24 cellular contexts compared by ENCODE assay signal in genomic region chr12:89234324-89235114, GRCh38.
DNase-seq lines count a peak whose midpoint lies in the region; ATAC-seq and FAIRE-seq lines count a peak whose summit lies in the region.
"Had no signal": no experiment of that assay in that cellular context is flagged by ENCODE, and none has a peak within 500 bp of the region (broad histone marks: within the 10 kb centered on the region; RNA-seq: fewer than 3 reads in every experiment).

No MANE protein-coding gene starts in this region.

- H3K27ac Mint-ChIP-seq in activated CD4-positive, alpha-beta T cell treated with anti-CD3 and anti-CD28 coated beads, Interleukin-2, amount 10 ng/mL, durations not matched to agents 24 days and 14 days: peak overlapping the region; percentile 84
- peak overlapping the region; percentile 75 for H3K27ac Mint-ChIP-seq in activated T-helper 17 cell treated with anti-CD3 and anti-CD28 coated beads, Interleukin-2, amount 50 U/mL, for 72 hours
- H3K27ac Mint-ChIP-seq in naive thymus-derived CD8-positive, alpha-beta T cell: peak overlapping the region in 2 of 10 donors; percentile 2 to 29
- H3K27ac Mint-ChIP-seq: activated naive CD8-positive, alpha-beta T cell treated with anti-CD3 and anti-CD28 coated beads for 36 hours; nephron had no signal

- no peak for FAIRE-seq in RCC 7860 (lab: Jason Lieb, UNC)
- FAIRE-seq: A204.1 had no signal

- no peak overlapping the region for H3K4me3 Mint-ChIP-seq in activated CD4-positive, alpha-beta T cell treated with anti-CD3 and anti-CD28 coated beads, Interleukin-2, amount 10 ng/mL, durations not matched to agents 24 days and 14 days
- H3K4me3 Mint-ChIP-seq in activated T-helper 17 cell treated with anti-CD3 and anti-CD28 coated beads, Interleukin-2, amount 50 U/mL, for 72 hours: peak overlapping the region; percentile 65
- H3K4me3 Mint-ChIP-seq in naive thymus-derived CD8-positive, alpha-beta T cell: peak overlapping the region in 6 of 10 donors; percentile 20 to 81 (median 77)
- H3K4me3 Mint-ChIP-seq: activated naive CD8-positive, alpha-beta T cell treated with anti-CD3 and anti-CD28 coated beads for 36 hours; nephron had no signal

- no peak for DNase-seq in activated CD4-positive, alpha-beta T cell treated with anti-CD3 and anti-CD28 coated beads, Interleukin-2, amount 10 ng/mL, durations not matched to agents 24 days and 14 days
- no peak for DNase-seq in activated CD4-positive, alpha-beta T cell treated with anti-CD3 and anti-CD28 coated beads, Interleukin-2, amount 50 U/mL, for 48 hours
- DNase-seq in naive thymus-derived CD8-positive, alpha-beta T cell: no peak
- DNase-seq in NCI-H1436 treated with DMSO at 0.1 percent for 48 hours (lab: John Stamatoyannopoulos, UW) (no peak), RCC 7860 (ENCODE audit: low spot score) (no peak)
- DNase-seq: activated naive CD8-positive, alpha-beta T cell treated with anti-CD3 and anti-CD28 coated beads for 36 hours; effector CD8-positive, alpha-beta T cell; EL; GOT3; kidney glomerular epithelial cell; MM.1S; NCI-H524; NK-92 treated with Interleukin-12 subunit alpha and Interleukin-12 subunit beta, amount 100 ng/mL, for 24 hours; SJCRH30; substantia nigra; T-cell; upper lobe of right lung; WERI-Rb-1 had no signal

- peaks cover 29% of the 10 kb centered on the region for H3K9me3 Mint-ChIP-seq in activated CD4-positive, alpha-beta T cell treated with anti-CD3 and anti-CD28 coated beads, Interleukin-2, amount 10 ng/mL, durations not matched to agents 24 days and 14 days
- H3K9me3 Mint-ChIP-seq in activated T-helper 17 cell treated with anti-CD3 and anti-CD28 coated beads, Interleukin-2, amount 50 U/mL, for 72 hours: peaks cover 25% of the 10 kb centered on the region
- H3K9me3 Mint-ChIP-seq in naive thymus-derived CD8-positive, alpha-beta T cell: peaks cover 0 to 12% (median 0%) of the 10 kb centered on the region in 9 donors
- H3K9me3 Mint-ChIP-seq: nephron had no signal

- ATAC-seq in GM18868 (IDR thresholded peaks at IDR 0.05; ENCODE audit: unreplicated experiment) (peak; percentile 36), GM21390 (IDR thresholded peaks at IDR 0.05; ENCODE audit: unreplicated experiment) (no peak)
- ATAC-seq in activated T-helper 17 cell treated with anti-CD3 and anti-CD28 coated beads, Interleukin-2, amount 50 U/mL, for 72 hours (replicated peaks): no peak
- ATAC-seq in naive thymus-derived CD8-positive, alpha-beta T cell: no peak
- ATAC-seq: sciatic nerve, upper lobe of right lung had no signal

- POLR2A ChIA-PET in naive thymus-derived CD8-positive, alpha-beta T cell (lab: Charles Lee): no interaction called here

- H3K27me3 Mint-ChIP-seq in activated CD4-positive, alpha-beta T cell treated with anti-CD3 and anti-CD28 coated beads, Interleukin-2, amount 10 ng/mL, durations not matched to agents 24 days and 14 days: no peaks in the 10 kb centered on the region
- no peaks in the 10 kb centered on the region for H3K27me3 Mint-ChIP-seq in activated T-helper 17 cell treated with anti-CD3 and anti-CD28 coated beads, Interleukin-2, amount 50 U/mL, for 72 hours
- H3K27me3 Mint-ChIP-seq in naive thymus-derived CD8-positive, alpha-beta T cell: no peaks in the 10 kb centered on the region
- H3K27me3 Mint-ChIP-seq: activated naive CD8-positive, alpha-beta T cell treated with anti-CD3 and anti-CD28 coated beads for 36 hours; T-cell had no signal

- H3K36me3 Mint-ChIP-seq in activated CD4-positive, alpha-beta T cell treated with anti-CD3 and anti-CD28 coated beads, Interleukin-2, amount 10 ng/mL, durations not matched to agents 24 days and 14 days (ENCODE audit: low read depth): peaks cover 9% of the 10 kb centered on the region
- no peaks in the 10 kb centered on the region for H3K36me3 Mint-ChIP-seq in activated T-helper 17 cell treated with anti-CD3 and anti-CD28 coated beads, Interleukin-2, amount 50 U/mL, for 72 hours (ENCODE audit: low read depth)
- no peaks in the 10 kb centered on the region for H3K36me3 Mint-ChIP-seq in naive thymus-derived CD8-positive, alpha-beta T cell
- H3K36me3 Mint-ChIP-seq: T-cell had no signal

- intact Hi-C loops in activated CD4-positive, alpha-beta T cell treated with anti-CD3 and anti-CD28 coated beads, Interleukin-2, amount 10 ng/mL, durations not matched to agents 24 days and 14 days (cut with micrococcal nuclease): loop anchor here (1.0 kb wide), 2 partner anchors 8 to 10 kb away; no protein-coding TSS in a partner anchor

- peaks cover 75% of the 10 kb centered on the region for H3K4me1 Mint-ChIP-seq in activated CD4-positive, alpha-beta T cell treated with anti-CD3 and anti-CD28 coated beads, Interleukin-2, amount 10 ng/mL, durations not matched to agents 24 days and 14 days
- H3K4me1 Mint-ChIP-seq in activated T-helper 17 cell treated with anti-CD3 and anti-CD28 coated beads, Interleukin-2, amount 50 U/mL, for 72 hours: peaks cover 53% of the 10 kb centered on the region
- peaks cover 31 to 67% (median 63%) of the 10 kb centered on the region in 4 donors for H3K4me1 Mint-ChIP-seq in naive thymus-derived CD8-positive, alpha-beta T cell
